In genomic region chr15:86654501-86654900, GRCh38 we compare ENCODE assay signal across 27 cellular contexts.
DNase-seq lines count a peak whose midpoint lies in the region; FAIRE-seq and TF ChIP-seq lines count a peak whose summit lies in the region.
"Had no signal": no experiment of that assay in that cellular context is flagged by ENCODE, and none has a peak within 500 bp of the region (broad histone marks: within the 10 kb centered on the region; RNA-seq: fewer than 3 reads in every experiment).

No MANE protein-coding gene starts in this region.

- peak in 1 of 3 experiments; percentile 28; a peak in 1 of 4 replicates for TF ChIP-seq CTCF in H1 (IDR thresholded peaks at IDR 0.05; ENCODE audit: control extremely low read depth in 1 of 3, insufficient read depth in 1 of 3, low read depth in 1 of 3, low read length in 3 of 3)

- peak; percentile 28 for DNase-seq in DMS153 (lab: John Stamatoyannopoulos, UW)
- DNase-seq in DMS153 treated with DMSO at 0.1 percent for 48 hours (lab: John Stamatoyannopoulos, UW; ENCODE audit: unreplicated experiment), result no peak
- DNase-seq in activated naive CD8-positive, alpha-beta T cell treated with anti-CD3 and anti-CD28 coated beads for 36 hours, result no peak
- no peak for DNase-seq in H1 (ENCODE audit: low read depth in 1 of 2, low spot score in 2 of 2)
- no peak for DNase-seq in CD1c-positive myeloid dendritic cell (ENCODE audit: extremely low spot score)
- no peak for DNase-seq in NCI-H2081 (lab: John Stamatoyannopoulos, UW)
- DNase-seq in effector memory CD4-positive, alpha-beta T cell, result no peak
- DNase-seq: activated CD4-positive, alpha-beta T cell treated with anti-CD3 and anti-CD28 coated beads for 4 hours; activated gamma-delta T cell; esophagus squamous epithelium; foreskin keratinocyte; heart right ventricle; Kasumi-1; midbrain; NCI-H226; NCI-H526 treated with DMSO at 0.1 percent for 48 hours; Peyer's patch; SHP77; stimulated activated CD4-positive, alpha-beta T cell treated with anti-CD3 and anti-CD28 coated beads, Interleukin-4, amount 100 ng/mL, for 4 hours; substantia nigra; trophoblast cell had no signal

- H3K4me2 ChIP-seq in H1 (ENCODE audit: insufficient read depth in 1 of 2, low read depth in 2 of 2, low read length in 2 of 2), result no peak overlapping the region

- no peak overlapping the region for H3K27ac ChIP-seq in H1 (ENCODE audit: low read depth, low read length)
- H3K27ac ChIP-seq in effector memory CD4-positive, alpha-beta T cell (ENCODE audit: insufficient read depth, low read length, poor library complexity, severe bottlenecking), result no peak overlapping the region
- H3K27ac ChIP-seq: 22Rv1, C4-2B, esophagus squamous epithelium, foreskin keratinocyte, heart right ventricle had no signal

- peak; percentile 32 for FAIRE-seq in H1 (lab: Jason Lieb, UNC)
- FAIRE-seq: endometrium had no signal

- no peak overlapping the region for H4K8ac ChIP-seq in H1 (ENCODE audit: extremely low read depth, insufficient read depth, low read length)

- POLR2A ChIA-PET in H1 (lab: Charles Lee; ENCODE audit: partially characterized antibody), result no interaction called here

- TF ChIP-seq POLR2A in H1 (IDR thresholded peaks at IDR 0.05; ENCODE audit: control extremely low read depth in 1 of 2, low read depth in 2 of 2, low read length in 2 of 2), result no peak

- no peak overlapping the region for H2BK20ac ChIP-seq in H1 (ENCODE audit: low read length)

- H3K27me3 ChIP-seq in H1 (replicated peaks in 1 of 4; ENCODE audit: control insufficient read depth in 3 of 4, extremely low read depth in 1 of 4, insufficient read depth in 3 of 4, low read length in 3 of 4), result no peaks in the 10 kb centered on the region
- H3K27me3 ChIP-seq in effector memory CD4-positive, alpha-beta T cell (replicated peaks; ENCODE audit: control insufficient read depth, insufficient read depth, low read length, poor library complexity, severe bottlenecking), result no peaks in the 10 kb centered on the region
- H3K27me3 ChIP-seq: esophagus squamous epithelium, foreskin keratinocyte, heart right ventricle, Peyer's patch had no signal

- H2AK5ac ChIP-seq in H1 (ENCODE audit: low read depth, low read length), result no peak overlapping the region

- CTCF ChIA-PET in H1 (lab: Charles Lee; ENCODE audit: partially characterized antibody), result interaction anchor here (0.8 to 2.7 kb wide), 10 partner anchors 8 to 793 kb away, joined by 3 to 14 read pairs (median 4); no protein-coding TSS in a partner anchor

- peaks cover 0 to 4% (median under 1%) of the 10 kb centered on the region in 4 experiments; a peak in 2 of 7 replicates for H3K4me1 ChIP-seq in H1 (replicated peaks in 1 of 4; ENCODE audit: control insufficient read depth in 3 of 4, insufficient read depth in 4 of 4, low read length in 3 of 4)
- peaks cover 21% of the 10 kb centered on the region for H3K4me1 ChIP-seq in effector memory CD4-positive, alpha-beta T cell (ENCODE audit: control insufficient read depth, insufficient read depth, low read length, poor library complexity, severe bottlenecking)
- H3K4me1 ChIP-seq: esophagus squamous epithelium, foreskin keratinocyte, heart right ventricle, Peyer's patch had no signal

- peak overlapping the region; percentile 85 for H3K27ac Mint-ChIP-seq in activated naive CD8-positive, alpha-beta T cell
- no peak overlapping the region for H3K27ac Mint-ChIP-seq in activated naive CD8-positive, alpha-beta T cell treated with anti-CD3 and anti-CD28 coated beads for 36 hours
- H3K27ac Mint-ChIP-seq: dendritic cell treated with granulocyte-macrophage colony-stimulating factor and Interleukin-4, amounts not matched to agents 40 ng/mL and 50 ng/mL, for 4 days; nephron had no signal

- 86% methylated on average over 3 of the region's 3 CpGs; no CpG with 5 or more reads in 1 of the 2 experiments for WGBS in H1 (ENCODE audit: extremely low coverage in 1 of 2, insufficient coverage in 1 of 2, insufficient read length in 1 of 2, insufficient replicate concordance in 2 of 2, low coverage in 1 of 2, low lambda C conversion rate in 2 of 2, missing lambda C conversion rate in 1 of 2), 2 experiments

- no peak overlapping the region for H2BK120ac ChIP-seq in H1 (replicated peaks; ENCODE audit: low read depth, low read length)

- H3K23me2 ChIP-seq in H1 (ENCODE audit: low read depth, low read length), result no peaks in the 10 kb centered on the region

- no peak overlapping the region for H3K4me3 ChIP-seq in H1 (ENCODE audit: extremely low read depth in 1 of 4, insufficient read depth in 2 of 4, low read depth in 3 of 4, low read length in 4 of 4)
- H3K4me3 ChIP-seq in effector memory CD4-positive, alpha-beta T cell (ENCODE audit: insufficient read depth, low read depth, low read length, poor library complexity, severe bottlenecking), result no peak overlapping the region
- H3K4me3 ChIP-seq: esophagus squamous epithelium, heart right ventricle, Peyer's patch had no signal

- H3K9me3 ChIP-seq in H1 (ENCODE audit: insufficient read depth in 2 of 2, low read depth in 1 of 2, low read length in 1 of 2), result no peaks in the 10 kb centered on the region
- H3K9me3 ChIP-seq in effector memory CD4-positive, alpha-beta T cell (ENCODE audit: control insufficient read depth, low read length), result no peaks in the 10 kb centered on the region
- H3K9me3 ChIP-seq: esophagus squamous epithelium, heart right ventricle, Peyer's patch had no signal

- TF ChIP-seq RAD21 in H1 (IDR thresholded peaks at IDR 0.05 in 1 of 2, conservative IDR thresholded peaks at IDR 0.05 in 1 of 2; ENCODE audit: low read depth in 2 of 2, low read length in 2 of 2), result peak; percentile 44 to 49; a peak in 3 of 4 replicates

- no peak overlapping the region for H2BK12ac ChIP-seq in H1 (ENCODE audit: low read depth, low read length)

- H2BK15ac ChIP-seq in H1 (ENCODE audit: low read length), result no peak overlapping the region

- peak overlapping the region; percentile 33; the same call in 1 of the 2 replicates for H2AFZ ChIP-seq in H1 (ENCODE audit: low read length)

- H3K9me3 Mint-ChIP-seq in activated naive CD8-positive, alpha-beta T cell (ENCODE audit: low read depth), result no peaks in the 10 kb centered on the region
- H3K9me3 Mint-ChIP-seq in activated naive CD8-positive, alpha-beta T cell treated with anti-CD3 and anti-CD28 coated beads for 36 hours, result peaks cover 2% of the 10 kb centered on the region
- H3K9me3 Mint-ChIP-seq: dendritic cell treated with granulocyte-macrophage colony-stimulating factor and Interleukin-4, amounts not matched to agents 40 ng/mL and 50 ng/mL, for 4 days; nephron had no signal

- H4K20me1 ChIP-seq in H1 (replicated peaks in 1 of 2; ENCODE audit: control insufficient read depth in 1 of 2, insufficient read depth in 2 of 2, low read length in 2 of 2), result no peaks in the 10 kb centered on the region

- TF ChIP-seq EP300 in H1 (IDR thresholded peaks at IDR 0.05; ENCODE audit: borderline replicate concordance in 1 of 2, low read depth in 2 of 2, low read length in 2 of 2), result no peak

- no peak overlapping the region for H4K91ac ChIP-seq in H1 (replicated peaks; ENCODE audit: insufficient read length, low read length)

- H2BK5ac ChIP-seq in H1 (ENCODE audit: low read depth, low read length), result no peak overlapping the region

- H3K27me3 Mint-ChIP-seq in activated naive CD8-positive, alpha-beta T cell, result no peaks in the 10 kb centered on the region
- H3K27me3 Mint-ChIP-seq in activated naive CD8-positive, alpha-beta T cell treated with anti-CD3 and anti-CD28 coated beads for 36 hours, result no peaks in the 10 kb centered on the region
- H3K27me3 Mint-ChIP-seq: dendritic cell treated with granulocyte-macrophage colony-stimulating factor and Interleukin-4, amounts not matched to agents 40 ng/mL and 50 ng/mL, for 4 days had no signal

- no peaks in the 10 kb centered on the region for H3K36me3 Mint-ChIP-seq in activated naive CD8-positive, alpha-beta T cell
- H3K36me3 Mint-ChIP-seq in activated naive CD8-positive, alpha-beta T cell treated with anti-CD3 and anti-CD28 coated beads for 36 hours, result peaks cover 4% of the 10 kb centered on the region

- H3K4me3 Mint-ChIP-seq in activated naive CD8-positive, alpha-beta T cell, result peak overlapping the region; percentile 65
- H3K4me3 Mint-ChIP-seq in activated naive CD8-positive, alpha-beta T cell treated with anti-CD3 and anti-CD28 coated beads for 36 hours, result no peak overlapping the region
- H3K4me3 Mint-ChIP-seq: dendritic cell treated with granulocyte-macrophage colony-stimulating factor and Interleukin-4, amounts not matched to agents 40 ng/mL and 50 ng/mL, for 4 days; nephron had no signal

- no peak overlapping the region for H3K9ac ChIP-seq in H1 (replicated peaks in 1 of 4; ENCODE audit: extremely low read depth in 1 of 4, low read depth in 3 of 4, low read length in 3 of 4)

- H3K79me2 ChIP-seq in H1 (ENCODE audit: control insufficient read depth in 1 of 2, insufficient read depth in 2 of 2, low read length in 2 of 2), result no peaks in the 10 kb centered on the region

- H3K56ac ChIP-seq in H1 (replicated peaks; ENCODE audit: insufficient read length, low read depth, low read length), result no peak overlapping the region

- no peak overlapping the region for H3K4ac ChIP-seq in H1 (replicated peaks; ENCODE audit: insufficient read length, low read depth, low read length)

- peaks cover 77% of the 10 kb centered on the region for H3K4me1 Mint-ChIP-seq in activated naive CD8-positive, alpha-beta T cell (ENCODE audit: low read depth)
- H3K4me1 Mint-ChIP-seq in activated naive CD8-positive, alpha-beta T cell treated with anti-CD3 and anti-CD28 coated beads for 36 hours, result peaks cover 54% of the 10 kb centered on the region

- H4K5ac ChIP-seq in H1 (ENCODE audit: insufficient read length, low read depth, low read length), result no peak overlapping the region

- no peak overlapping the region for H3K23ac ChIP-seq in H1 (ENCODE audit: insufficient read length)

- H3K14ac ChIP-seq in H1 (ENCODE audit: insufficient read length), result no peak overlapping the region

- no peaks in the 10 kb centered on the region for H3K79me1 ChIP-seq in H1 (ENCODE audit: low read depth, low read length)

- no peaks in the 10 kb centered on the region for H3K36me3 ChIP-seq in H1 (ENCODE audit: control insufficient read depth in 2 of 4, insufficient read depth in 4 of 4, low read length in 3 of 4)
- no peaks in the 10 kb centered on the region for H3K36me3 ChIP-seq in effector memory CD4-positive, alpha-beta T cell (ENCODE audit: control insufficient read depth, insufficient read depth, low read length)
- H3K36me3 ChIP-seq: esophagus squamous epithelium, heart right ventricle, Peyer's patch had no signal

- H3K18ac ChIP-seq in H1 (ENCODE audit: extremely low read depth, low read length), result no peak overlapping the region

TF ChIP-seq in H1, 55 proteins besides CTCF, POLR2A, EP300 and RAD21:
- TF ChIP-seq TBP (IDR thresholded peaks at IDR 0.05; ENCODE audit: low read depth, low read length) (no peak), BCL11A (IDR thresholded peaks at IDR 0.05; ENCODE audit: low read depth in 2 of 2, low read length in 2 of 2) (no peak), KDM5A (IDR thresholded peaks at IDR 0.05; ENCODE audit: low read length) (no peak), SUZ12 (IDR thresholded peaks at IDR 0.05; ENCODE audit: low read length) (no peak), ZNF274 (IDR thresholded peaks at IDR 0.05; ENCODE audit: borderline replicate concordance, extremely low read depth, low read length) (no peak)
TF ChIP-seq in H1: peak in this region for 0.
